24 cellular contexts compared by ENCODE assay signal in genomic region chr1:245010018-245010614, GRCh38.
"Had no signal": no experiment of that assay in that cellular context is flagged by ENCODE, and none has a peak within 500 bp of the region (broad histone marks: within the 10 kb centered on the region; RNA-seq: fewer than 3 reads in every experiment).

No MANE protein-coding gene starts in this region.

- DNase-seq: IMR-90, Karpas-422, KG1, MG63, NCI-H1092, NCI-H1105 treated with DMSO at 0.1 percent for 48 hours, NCI-H1417 treated with DMSO at 0.1 percent for 48 hours, NCI-H146, NCI-H1694 treated with DMSO at 0.1 percent for 48 hours, NCI-H1930, NCI-H2081, NCI-H2107, NCI-H2171, NCI-H226, NCI-H446, NCI-H510A, NCI-H524 treated with DMSO at 0.1 percent for 48 hours, NCI-H69, NCI-H774, RPMI8226, SHP77 treated with DMSO at 0.1 percent for 48 hours, SJCRH30 had no signal

- H3K9me3 ChIP-seq: MG63, SJCRH30 had no signal

- H3K27ac ChIP-seq: SJCRH30, SK-N-MC had no signal

- ATAC-seq: HepG2 had no signal

- H3K4me3 ChIP-seq: MG63, SJCRH30, SK-N-MC had no signal

- H3K36me3 ChIP-seq: MG63, SJCRH30 had no signal

- H3K27me3 ChIP-seq: MG63, SJCRH30 had no signal
